Comparison of ENCODE assay signal across 32 cellular contexts in the genomic region with DNA sequence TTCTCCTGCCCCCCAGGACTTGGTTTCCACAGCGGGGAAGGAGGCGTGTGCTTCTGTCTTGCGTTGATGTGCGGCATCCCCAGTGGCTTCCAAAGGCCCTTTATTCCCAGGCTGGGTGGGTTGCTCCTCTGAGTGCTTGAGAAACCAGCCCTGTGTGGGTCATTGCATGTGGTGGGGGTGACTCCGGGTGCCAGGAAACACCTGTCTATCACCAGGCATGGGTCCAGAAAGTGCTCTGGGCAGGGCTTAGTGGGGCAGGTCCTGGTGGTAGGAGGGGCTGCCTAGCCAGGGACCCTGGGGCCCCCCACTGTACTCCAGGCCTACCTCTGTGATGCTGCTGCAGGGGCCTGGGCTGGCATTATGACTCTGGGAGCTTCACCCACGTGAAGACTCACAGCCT.
"Had no signal": no experiment of that assay in that cellular context is flagged by ENCODE, and none has a peak within 500 bp of the region (broad histone marks: within the 10 kb centered on the region; RNA-seq: fewer than 3 reads in every experiment).

No MANE protein-coding gene starts in this region.

- H3K27ac ChIP-seq: ascending aorta, cardiac muscle cell, VCaP had no signal

- H3K27me3 ChIP-seq: ascending aorta, cardiac muscle cell had no signal

- DNase-seq: activated B cell treated with CpG ODN at 0.5 μM for 24 hours; activated CD4-positive, alpha-beta T cell treated with anti-CD3 and anti-CD28 coated beads for 4 hours; activated CD4-positive, alpha-beta T cell treated with anti-CD3 and anti-CD28 coated beads, Interleukin-2, amount 50 U/mL, for 1 hour; activated CD4-positive, CD25-positive, alpha-beta regulatory T cell treated with anti-CD3 and anti-CD28 coated beads, Interleukin-2, amount 50 U/mL, for 72 hours; activated CD8-positive, alpha-beta T cell treated with anti-CD3 and anti-CD28 coated beads for 36 hours; activated effector memory CD4-positive, alpha-beta T cell treated with anti-CD3 and anti-CD28 coated beads, Interleukin-2, amount 50 U/mL, for 16 hours; activated naive CD4-positive, alpha-beta T cell; activated naive CD8-positive, alpha-beta T cell treated with anti-CD3 and anti-CD28 coated beads, Interleukin-2, amount 10 ng/mL, durations not matched to agents 7 days and 5 days; activated T-cell treated with anti-CD3 and anti-CD28 coated beads, Interleukin-2, amount 50 U/mL, for 1 hour; activated T-cell treated with anti-CD3 and anti-CD28 coated beads, Interleukin-2, amount 50 U/mL, for 72 hours; amygdala; Karpas-422; NCI-H1105; NCI-H1436; NCI-H1694; NCI-H1930; NCI-H2081 treated with DMSO at 0.1 percent for 48 hours; NCI-H226; NCI-H446 treated with DMSO at 0.1 percent for 48 hours; NCI-H524; NCI-H69; NCI-H82; NK-92 treated with Interleukin-12 subunit alpha and Interleukin-12 subunit beta, amount 100 ng/mL, for 24 hours; PC-3; Right ventricle myocardium superior; SW 1271; T-helper 1 cell; T-helper 2 cell; T-helper 9 cell had no signal

- H3K4me3 ChIP-seq: ascending aorta, cardiac muscle cell had no signal

- H3K9me3 ChIP-seq: ascending aorta had no signal
